In genomic region chr6:55445648-55446204, GRCh38 we compare ENCODE assay signal across 8 cellular contexts.
DNase-seq lines count a peak whose midpoint lies in the region; ATAC-seq and TF ChIP-seq lines count a peak whose summit lies in the region.

No MANE protein-coding gene starts in this region.

- H3K27ac ChIP-seq in 22Rv1 = no peak overlapping the region

- in situ Hi-C loops in GM13976 (cut with MboI; ENCODE audit: low sequenced_read_pairs, unreplicated experiment) = no loop called here

- H3K4me3 ChIP-seq in NT2/D1 (ENCODE audit: insufficient read length, low read depth) = no peak overlapping the region

- no peak overlapping the region for H3K9ac ChIP-seq in NT2/D1 (ENCODE audit: insufficient read length, low read depth)

- no peaks in the 10 kb centered on the region for H3K4me1 ChIP-seq in NT2/D1 (ENCODE audit: insufficient read depth, insufficient read length)

- H3K27me3 ChIP-seq in NT2/D1 (ENCODE audit: insufficient read depth, insufficient read length) = no peaks in the 10 kb centered on the region

- H3K9me3 ChIP-seq in NT2/D1 (ENCODE audit: insufficient read depth, low read length) = no peaks in the 10 kb centered on the region

- TF ChIP-seq POLR2A in erythroblast (IDR thresholded peaks at IDR 0.05; ENCODE audit: low read length) = no peak

- peak; percentile 79 for TF ChIP-seq CTCF in 22Rv1 (IDR thresholded peaks at IDR 0.05)
- peak; percentile 40 for TF ChIP-seq CTCF in GM12873 (IDR thresholded peaks at IDR 0.05; ENCODE audit: insufficient read depth, low read depth, low read length, missing control alignments)
- TF ChIP-seq CTCF in GM13976 (IDR thresholded peaks at IDR 0.05; ENCODE audit: borderline replicate concordance, control extremely low read depth, extremely low read depth, insufficient read depth, missing control alignments) = no peak

- no peaks in the 10 kb centered on the region for H3K36me3 ChIP-seq in NT2/D1 (ENCODE audit: insufficient read depth, insufficient read length, low read length)

- ATAC-seq in HG03354 (IDR thresholded peaks at IDR 0.05; ENCODE audit: poor library complexity, severe bottlenecking, unreplicated experiment) (no peak), GM18909 (IDR thresholded peaks at IDR 0.05; ENCODE audit: poor library complexity, unreplicated experiment) (no peak)

- DNase-seq in NT2/D1 (ENCODE audit: low read depth, low spot score) (peak; percentile 11), erythroblast (lab: John Stamatoyannopoulos, UW) (peak; percentile 8 to 31), renal cortical epithelial cell (ENCODE audit: low read depth) (peak; percentile 54), GM13976 (ENCODE audit: low spot score) (no peak)
